10 cellular contexts compared by ENCODE assay signal in genomic region chr20:36540551-36541211, GRCh38. TPM values are rescaled to one million over a fixed set of nuclear protein-coding genes. Genes with fewer than 3 reads are reported as not detected.
DNase-seq lines count a peak whose midpoint lies in the region; ATAC-seq, FAIRE-seq and TF ChIP-seq lines count a peak whose summit lies in the region.
"Had no signal": no experiment of that assay in that cellular context is flagged by ENCODE, and none has a peak within 500 bp of the region (broad histone marks: within the 10 kb centered on the region; RNA-seq: fewer than 3 reads in every experiment).

No MANE protein-coding gene starts in this region.

- no peak overlapping the region for H2BK20ac ChIP-seq in H1 (ENCODE audit: low read length)

- H4K20me1 ChIP-seq in H1 (replicated peaks in 1 of 2; ENCODE audit: control insufficient read depth in 1 of 2, insufficient read depth in 2 of 2, low read length in 2 of 2), result peaks cover 3 to 4% of the 10 kb centered on the region in 2 experiments

- peak overlapping the region; percentile 49 to 86 for H3K4me2 ChIP-seq in H1 (ENCODE audit: insufficient read depth in 1 of 2, low read depth in 2 of 2, low read length in 2 of 2)

- H3K18ac ChIP-seq in H1 (ENCODE audit: extremely low read depth, low read length), result peak overlapping the region; percentile 60; the same call in 1 of the 2 replicates

- H4K91ac ChIP-seq in H1 (replicated peaks; ENCODE audit: insufficient read length, low read length), result peak overlapping the region; percentile 65

- H3K4me3 Mint-ChIP-seq in IgD-negative memory B cell, result peak overlapping the region in 3 of 4 donors; percentile 43 to 57 (median 45)
- no peak overlapping the region for H3K4me3 Mint-ChIP-seq in CD8-positive, alpha-beta memory T cell

- H4K5ac ChIP-seq in H1 (ENCODE audit: insufficient read length, low read depth, low read length), result no peak overlapping the region

- ATAC-seq in lower lobe of right lung, result peak; percentile 5 to 40

- H3K79me1 ChIP-seq in H1 (ENCODE audit: low read depth, low read length), result peaks cover 8% of the 10 kb centered on the region

- TF ChIP-seq CTCF in H1 (IDR thresholded peaks at IDR 0.05; ENCODE audit: control extremely low read depth in 1 of 3, insufficient read depth in 1 of 3, low read depth in 1 of 3, low read length in 3 of 3) (no peak), lower lobe of right lung (IDR thresholded peaks at IDR 0.05) (no peak), stomach (IDR thresholded peaks at IDR 0.05) (no peak)

- H3K27ac ChIP-seq in H1 (ENCODE audit: low read depth, low read length), result no peak overlapping the region
- H3K27ac ChIP-seq in lower lobe of right lung, result peak overlapping the region; percentile 86
- peak overlapping the region; percentile 16 to 93 (median 91) for H3K27ac ChIP-seq in stomach
- H3K27ac ChIP-seq in CD8-positive, alpha-beta memory T cell (ENCODE audit: low read depth, low read length), result no peak overlapping the region

- peak overlapping the region; percentile 53 for H3K4ac ChIP-seq in H1 (replicated peaks; ENCODE audit: insufficient read length, low read depth, low read length)

- peak overlapping the region; percentile 46 for H3K56ac ChIP-seq in H1 (replicated peaks; ENCODE audit: insufficient read length, low read depth, low read length)

- intact Hi-C loops in lower lobe of right lung (cut with DNase I) (no loop called here), stomach (cut with DNase I; ENCODE audit: low total_unique reads) (no loop called here)

- H2BK15ac ChIP-seq in H1 (ENCODE audit: low read length), result no peak overlapping the region; the same call in 1 of the 2 replicates

- no peak for FAIRE-seq in H1 (lab: Jason Lieb, UNC)

- H3K27me3 Mint-ChIP-seq in IgD-negative memory B cell, result no peaks in the 10 kb centered on the region
- H3K27me3 Mint-ChIP-seq in CD8-positive, alpha-beta memory T cell, result peaks cover 0 to 5% of the 10 kb centered on the region in 2 donors

- no peak for DNase-seq in H1 (ENCODE audit: low read depth in 1 of 2, low spot score in 2 of 2)
- DNase-seq in lower lobe of right lung, result peak; percentile 56
- no peak for DNase-seq in stomach
- DNase-seq in iPS-NIHi11 (ENCODE audit: low spot score), result no peak
- DNase-seq in activated effector memory CD4-positive, alpha-beta T cell treated with anti-CD3 and anti-CD28 coated beads, Interleukin-2, amount 50 U/mL, for 16 hours, result no peak
- no peak for DNase-seq in CD8-positive, alpha-beta memory T cell
- DNase-seq in GOT3 (lab: John Stamatoyannopoulos, UW), result no peak
- DNase-seq: Kasumi-1, SHP77 had no signal

- H2BK12ac ChIP-seq in H1 (ENCODE audit: low read depth, low read length), result no peak overlapping the region; the same call in 1 of the 2 replicates

- H2BK5ac ChIP-seq in H1 (ENCODE audit: low read depth, low read length), result no peak overlapping the region; the same call in 1 of the 2 replicates

- TF ChIP-seq POLR2A in H1 (IDR thresholded peaks at IDR 0.05; ENCODE audit: control extremely low read depth in 1 of 2, low read depth in 2 of 2, low read length in 2 of 2) (no peak), stomach (IDR thresholded peaks at IDR 0.05) (no peak)

- H3K23me2 ChIP-seq in H1 (ENCODE audit: low read depth, low read length), result peaks cover 9% of the 10 kb centered on the region; the same call in 1 of the 2 replicates

- H3K4me3 ChIP-seq in H1 (ENCODE audit: extremely low read depth in 1 of 4, insufficient read depth in 2 of 4, low read depth in 3 of 4, low read length in 4 of 4), result peak overlapping the region; percentile 29 to 88 (median 47)
- H3K4me3 ChIP-seq in lower lobe of right lung, result peak overlapping the region; percentile 65
- H3K4me3 ChIP-seq in stomach, result peak overlapping the region; percentile 62 to 77 (median 72)
- H3K4me3 ChIP-seq in CD8-positive, alpha-beta memory T cell (ENCODE audit: low read length), result no peak overlapping the region

- CTCF ChIA-PET in H1 (lab: Charles Lee; ENCODE audit: partially characterized antibody), result interaction anchor here (0.8 to 3.7 kb wide), 7 partner anchors 10 to 165 kb away, joined by 3 to 16 read pairs (median 4); partner anchors contain the start of gene TGIF2
- CTCF ChIA-PET in CD8-positive, alpha-beta memory T cell (lab: Charles Lee), result no interaction called here

- H3K4me1 ChIP-seq in H1 (replicated peaks in 1 of 4; ENCODE audit: control insufficient read depth in 3 of 4, insufficient read depth in 4 of 4, low read length in 3 of 4) (peaks cover 0 to 24% (median 19%) of the 10 kb centered on the region in 4 experiments; a peak in 6 of 7 replicates), lower lobe of right lung (peaks cover 32% of the 10 kb centered on the region), stomach (peaks cover 5 to 55% (median 39%) of the 10 kb centered on the region in 4 donors)
- H3K4me1 ChIP-seq in CD8-positive, alpha-beta memory T cell (ENCODE audit: insufficient read depth, low read length), result no peaks in the 10 kb centered on the region

- H3K27ac Mint-ChIP-seq in IgD-negative memory B cell, result peak overlapping the region in 1 of 3 donors; percentile 13
- H3K27ac Mint-ChIP-seq in CD8-positive, alpha-beta memory T cell, result no peak overlapping the region

- H2AK5ac ChIP-seq in H1 (ENCODE audit: low read depth, low read length), result no peak overlapping the region

- 20% methylated on average over 36 of the region's 41 CpGs; no CpG with 5 or more reads in 1 of the 2 experiments for WGBS in H1 (ENCODE audit: extremely low coverage in 1 of 2, insufficient coverage in 1 of 2, insufficient read length in 1 of 2, insufficient replicate concordance in 2 of 2, low coverage in 1 of 2, low lambda C conversion rate in 2 of 2, missing lambda C conversion rate in 1 of 2), 2 experiments
- 47 to 57% (median 49%) methylated on average over 25 to 41 of the region's 41 CpGs for WGBS in stomach, 5 donors

- no peak overlapping the region for H2BK120ac ChIP-seq in H1 (replicated peaks; ENCODE audit: low read depth, low read length)

- peak overlapping the region in 1 of 4 experiments; percentile 13; a peak in 1 of 7 replicates for H3K9ac ChIP-seq in H1 (replicated peaks in 1 of 4; ENCODE audit: extremely low read depth in 1 of 4, low read depth in 3 of 4, low read length in 3 of 4)

- H3K23ac ChIP-seq in H1 (ENCODE audit: insufficient read length), result no peak overlapping the region

- H3K36me3 ChIP-seq in H1 (ENCODE audit: control insufficient read depth in 2 of 4, insufficient read depth in 4 of 4, low read length in 3 of 4) (no peaks in the 10 kb centered on the region), lower lobe of right lung (peaks cover 8% of the 10 kb centered on the region), stomach (peaks cover 0 to 11% (median 3%) of the 10 kb centered on the region in 4 donors)
- no peaks in the 10 kb centered on the region for H3K36me3 ChIP-seq in CD8-positive, alpha-beta memory T cell (ENCODE audit: insufficient read depth, low read length)

- no peak for TF ChIP-seq RAD21 in H1 (IDR thresholded peaks at IDR 0.05 in 1 of 2, conservative IDR thresholded peaks at IDR 0.05 in 1 of 2; ENCODE audit: low read depth in 2 of 2, low read length in 2 of 2)

- TF ChIP-seq EP300 in H1 (IDR thresholded peaks at IDR 0.05; ENCODE audit: borderline replicate concordance in 1 of 2, low read depth in 2 of 2, low read length in 2 of 2), result no peak
- TF ChIP-seq EP300 in stomach (IDR thresholded peaks at IDR 0.05), result no peak

- H3K27me3 ChIP-seq in H1 (replicated peaks in 1 of 4; ENCODE audit: control insufficient read depth in 3 of 4, extremely low read depth in 1 of 4, insufficient read depth in 3 of 4, low read length in 3 of 4), result no peaks in the 10 kb centered on the region
- no peaks in the 10 kb centered on the region for H3K27me3 ChIP-seq in lower lobe of right lung (ENCODE audit: low read depth)
- H3K27me3 ChIP-seq in stomach, result no peaks in the 10 kb centered on the region
- no peaks in the 10 kb centered on the region for H3K27me3 ChIP-seq in CD8-positive, alpha-beta memory T cell (ENCODE audit: insufficient read depth, low read length, poor library complexity, severe bottlenecking)

- peaks cover 0 to 9% of the 10 kb centered on the region in 2 experiments; a peak in 1 of 4 replicates for H3K79me2 ChIP-seq in H1 (ENCODE audit: control insufficient read depth in 1 of 2, insufficient read depth in 2 of 2, low read length in 2 of 2)

- POLR2A ChIA-PET in H1 (lab: Charles Lee; ENCODE audit: partially characterized antibody), result interaction anchor here (0.6 to 1.0 kb wide), 3 partner anchors 8 to 23 kb away, joined by 3 to 4 read pairs (median 3); no protein-coding TSS in a partner anchor
- POLR2A ChIA-PET in CD8-positive, alpha-beta memory T cell (lab: Charles Lee), result no interaction called here

- no peaks in the 10 kb centered on the region for H3K36me3 Mint-ChIP-seq in IgD-negative memory B cell
- no peaks in the 10 kb centered on the region for H3K36me3 Mint-ChIP-seq in CD8-positive, alpha-beta memory T cell

- H3K9me3 Mint-ChIP-seq in IgD-negative memory B cell, result no peaks in the 10 kb centered on the region
- no peaks in the 10 kb centered on the region for H3K9me3 Mint-ChIP-seq in CD8-positive, alpha-beta memory T cell

- H2AFZ ChIP-seq in H1 (ENCODE audit: low read length), result no peak overlapping the region

- peaks cover 0 to 3% (median 0%) of the 10 kb centered on the region in 3 donors for H3K4me1 Mint-ChIP-seq in IgD-negative memory B cell
- peaks cover 0 to 5% (median 4%) of the 10 kb centered on the region in 3 donors for H3K4me1 Mint-ChIP-seq in CD8-positive, alpha-beta memory T cell

- peak overlapping the region; percentile 69; the same call in 1 of the 2 replicates for H4K8ac ChIP-seq in H1 (ENCODE audit: extremely low read depth, insufficient read depth, low read length)

- no peaks in the 10 kb centered on the region for H3K9me3 ChIP-seq in H1 (ENCODE audit: insufficient read depth in 2 of 2, low read depth in 1 of 2, low read length in 1 of 2)
- H3K9me3 ChIP-seq in lower lobe of right lung, result no peaks in the 10 kb centered on the region
- no peaks in the 10 kb centered on the region for H3K9me3 ChIP-seq in stomach
- H3K9me3 ChIP-seq in CD8-positive, alpha-beta memory T cell (ENCODE audit: low read length), result no peaks in the 10 kb centered on the region

- no peak overlapping the region for H3K14ac ChIP-seq in H1 (ENCODE audit: insufficient read length)

RNA-seq across cellular contexts. Expression of gene MYL9, which starts 0.6 kb away (rescaled TPM):
- polyA plus RNA-seq in IgD-negative memory B cell, result 2.9 TPM
- 193 TPM in 2 replicates for total RNA-seq in H1 (2021; fragmentation: NEBNext Ultra II Directional; extraction: Animal tissue kit (Norgen Biotek cat#: 25700))
- 26.8 and 33.6 TPM in 2 replicates for polyA plus RNA-seq in H1 (2011; rRNA removed)
- polyA plus RNA-seq in H1 (2011; cell fraction: cytosol; rRNA removed), result 26.1 TPM
- 27.8 TPM for polyA plus RNA-seq in H1 (2011; cell fraction: nucleus; rRNA removed)
- 116 to 146 TPM (median 142 TPM) in 4 replicates for polyA plus RNA-seq in H1 (2012, experiment 1 of 2)
- polyA plus RNA-seq in H1 (2012, experiment 2 of 2), result 93.0 TPM
- 124 TPM for polyA plus RNA-seq in H1 (2013, experiment 1 of 2)
- polyA plus RNA-seq in H1 (2013, experiment 2 of 2), result 130 TPM
- polyA minus RNA-seq in H1 (2011; rRNA and poly(A)+ RNA removed), result 14.4 and 18.9 TPM in 2 replicates
- 50.8 TPM for polyA minus RNA-seq in H1 (2011; cell fraction: cytosol; rRNA and poly(A)+ RNA removed)
- polyA minus RNA-seq in H1 (2011; cell fraction: nucleus; rRNA and poly(A)+ RNA removed), result 14.0 TPM
- total RNA-seq in lower lobe of right lung, result 274 TPM
- total RNA-seq in stomach, result 100 to 1,000 TPM in 4 of 5 donors, 10 to 100 TPM in 1; 33.0 to 738 (median 258) TPM
- 100 to 1,000 TPM; 101 to 941 (median 189) TPM for polyA plus RNA-seq in stomach
- not detected for total RNA-seq in CD8-positive, alpha-beta memory T cell
- not detected for polyA plus RNA-seq in CD8-positive, alpha-beta memory T cell

RNA-seq across cellular contexts. Expression of gene TGIF2, which starts 32.7 kb away (rescaled TPM):
- polyA plus RNA-seq in IgD-negative memory B cell (36.3 TPM), H1 (2011; rRNA removed) (49.7 and 74.5 TPM in 2 replicates), stomach (1 to 10 TPM; 4.6 to 5.2 (median 4.8) TPM)
- 76.7 and 77.7 TPM in 2 replicates for total RNA-seq in H1 (2021; fragmentation: NEBNext Ultra II Directional; extraction: Animal tissue kit (Norgen Biotek cat#: 25700))
- polyA plus RNA-seq in H1 (2011; cell fraction: cytosol; rRNA removed), result 47.5 TPM
- 57.4 TPM for polyA plus RNA-seq in H1 (2011; cell fraction: nucleus; rRNA removed)
- 32.6 to 40.3 TPM (median 35.4 TPM) in 4 replicates for polyA plus RNA-seq in H1 (2012, experiment 1 of 2)
- 37.6 TPM for polyA plus RNA-seq in H1 (2012, experiment 2 of 2)
- polyA plus RNA-seq in H1 (2013, experiment 1 of 2), result 52.6 TPM
- 60.1 TPM for polyA plus RNA-seq in H1 (2013, experiment 2 of 2)
- polyA minus RNA-seq in H1 (2011; rRNA and poly(A)+ RNA removed), result 42.7 and 55.0 TPM in 2 replicates
- 37.8 TPM for polyA minus RNA-seq in H1 (2011; cell fraction: cytosol; rRNA and poly(A)+ RNA removed)
- 20.0 TPM for polyA minus RNA-seq in H1 (2011; cell fraction: nucleus; rRNA and poly(A)+ RNA removed)
- total RNA-seq in lower lobe of right lung (12.4 TPM), stomach (10 to 100 TPM in 4 of 5 donors, not detected in 1; 14.9 to 24.6 (median 18.7) TPM)
- total RNA-seq in CD8-positive, alpha-beta memory T cell, result 10 to 100 TPM; 46.1 to 49.8 TPM
- polyA plus RNA-seq in CD8-positive, alpha-beta memory T cell, result 24.6 TPM

Comparison
In these comparisons a context has a peak if more than half of its experiments do, and no peak if none do; other contexts are left out.
1. H3K4me3 Mint-ChIP-seq: peak in IgD-negative memory B cell (3 of 4); none in CD8-positive, alpha-beta memory T cell (0 of 7).
2. H3K27ac ChIP-seq: peak in lower lobe of right lung (single experiment) and stomach (5 of 5); none in H1 (single experiment) and CD8-positive, alpha-beta memory T cell (single experiment).
3. RNA of gene MYL9, which starts 0.6 kb away (total RNA-seq): 274 TPM in lower lobe of right lung (single experiment), 33.0 to 738 TPM in stomach and 193 TPM in H1; not detected in CD8-positive, alpha-beta memory T cell; every median in the first group is over 10 times any median in the second.